Comparison of ENCODE assay signal across 26 cellular contexts in the genomic region with DNA sequence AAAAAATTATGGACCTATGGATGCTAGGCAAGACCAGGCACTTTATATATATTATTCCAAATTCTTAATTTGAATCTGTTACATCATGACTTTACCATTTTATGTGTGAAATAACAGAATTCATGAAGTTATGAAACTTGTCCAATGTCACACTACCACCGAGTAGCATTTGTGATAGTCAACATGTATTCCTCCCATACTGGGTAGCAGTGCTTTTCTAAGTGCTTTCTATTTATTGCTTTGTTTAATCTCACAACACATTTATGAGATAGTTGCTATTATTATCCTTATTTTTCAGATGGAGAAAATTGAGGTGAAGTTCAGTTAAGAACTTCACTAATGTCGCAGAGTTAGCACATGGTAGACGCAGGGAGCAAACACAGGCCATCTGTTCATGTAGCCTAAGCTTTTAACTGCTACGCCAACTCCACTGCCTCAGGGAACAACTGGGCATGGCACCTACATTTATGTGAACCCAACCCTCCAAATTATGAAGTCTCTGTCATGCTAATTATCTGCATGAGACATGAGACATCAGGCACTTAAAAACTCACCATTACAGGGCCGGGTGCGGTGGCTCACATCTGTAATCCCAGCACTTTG. TPM values are rescaled to one million over a fixed set of nuclear protein-coding genes. Genes with fewer than 3 reads are reported as not detected.
"Had no signal": no experiment of that assay in that cellular context is flagged by ENCODE, and none has a peak within 500 bp of the region (broad histone marks: within the 10 kb centered on the region; RNA-seq: fewer than 3 reads in every experiment).

No MANE protein-coding gene starts in this region.

- DNase-seq: activated CD4-positive, alpha-beta T cell treated with anti-CD3 and anti-CD28 coated beads for 48 hours; activated CD4-positive, alpha-beta T cell treated with anti-CD3 and anti-CD28 coated beads, Interleukin-2, amount 50 U/mL, for 48 hours; activated CD8-positive, alpha-beta memory T cell treated with anti-CD3 and anti-CD28 coated beads, Interleukin-2, amount 50 U/mL, for 4 hours; activated gamma-delta T cell; activated naive CD4-positive, alpha-beta T cell treated with anti-CD3 and anti-CD28 coated beads, Interleukin-2, amount 10 ng/mL, durations not matched to agents 7 days and 5 days; activated naive CD8-positive, alpha-beta T cell treated with anti-CD3 and anti-CD28 coated beads, Interleukin-2, amount 10 ng/mL, durations not matched to agents 7 days and 5 days; activated T-cell treated with anti-CD3 and anti-CD28 coated beads, Interleukin-2, amount 50 U/mL, for 24 hours; dorsolateral prefrontal cortex; effector memory CD4-positive, alpha-beta T cell; erythroblast; gastrocnemius medialis; glutamatergic neuron; left cardiac atrium; naive B cell; nephron progenitor cell; ovary; small intestine; stimulated activated CD4-positive, alpha-beta T cell treated with anti-CD3 and anti-CD28 coated beads, Interleukin-2, amount 100 ng/mL, for 24 hours; stimulated activated naive B cell treated with anti-CD40 and anti-IgM and Interleukin-4, amounts not matched to agents 10 μg/mL and 1 μg/mL and 100 μg/mL, for 72 hours; stomach; T1000; thyroid gland; upper lobe of left lung; WERI-Rb-1 had no signal

- ATAC-seq: activated CD4-positive, CD25-positive, alpha-beta regulatory T cell treated with anti-CD3 and anti-CD28 coated beads, Interleukin-2, amount 50 U/mL, for 24 hours; gastrocnemius medialis; sciatic nerve; stimulated activated naive B cell treated with anti-CD40 and anti-IgM and Interleukin-4, amounts not matched to agents 10 μg/mL and 1 μg/mL and 100 μg/mL, for 72 hours had no signal

RNA-seq across cellular contexts. Expression of gene GUCY1A1, which starts 20.8 kb away (rescaled TPM):
- total RNA-seq: activated naive CD8-positive, alpha-beta T cell treated with anti-CD3 and anti-CD28 coated beads, Interleukin-2, amount 10 ng/mL, durations not matched to agents 7 days and 5 days had no signal
